In the genomic region with DNA sequence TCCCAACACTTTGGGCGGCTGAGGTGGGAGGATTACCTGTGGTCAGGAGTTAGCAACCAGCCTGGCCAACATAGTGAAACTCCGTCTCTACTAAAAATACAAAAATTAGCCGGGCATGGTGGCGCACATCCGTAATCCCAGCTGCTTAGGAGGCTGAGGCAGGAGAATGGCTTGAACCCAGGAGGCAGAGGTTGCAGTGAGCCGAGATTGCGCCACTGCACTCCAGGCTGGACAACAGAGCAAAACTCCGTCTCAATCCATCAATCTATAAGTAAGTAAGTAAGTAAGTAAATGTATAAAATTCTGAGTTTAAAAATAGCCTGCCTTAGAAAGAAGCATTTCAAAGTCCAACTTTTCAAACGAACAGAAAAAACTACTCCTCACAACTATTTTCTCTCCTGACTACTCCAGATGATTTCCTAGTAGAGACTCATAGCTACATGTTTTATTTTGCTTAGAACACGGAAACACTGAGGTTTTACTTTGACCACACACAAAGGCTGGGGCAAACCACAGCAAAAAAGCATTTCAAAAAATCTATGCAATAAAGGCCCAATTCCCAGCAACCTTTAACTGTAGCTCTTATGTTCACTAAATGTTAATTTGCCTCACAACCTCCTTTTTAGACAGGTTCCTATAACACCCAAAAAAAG, we compare ENCODE assay signal across 9 cellular contexts. TPM values are rescaled to one million over a fixed set of nuclear protein-coding genes. Genes with fewer than 3 reads are reported as not detected.
DNase-seq lines count a peak whose midpoint lies in the region; ATAC-seq and TF ChIP-seq lines count a peak whose summit lies in the region.
"Had no signal": no experiment of that assay in that cellular context is flagged by ENCODE, and none has a peak within 500 bp of the region (broad histone marks: within the 10 kb centered on the region; RNA-seq: fewer than 3 reads in every experiment).

No MANE protein-coding gene starts in this region.

- no CpG with 5 or more reads among the region's 10 CpGs for WGBS in mesendoderm (ENCODE audit: extremely low coverage, insufficient coverage, low lambda C conversion rate)

- peak overlapping the region; percentile 72 for H3K4me3 Mint-ChIP-seq in CD4-positive, alpha-beta T cell
- H3K4me3 Mint-ChIP-seq in activated CD8-positive, alpha-beta T cell treated with anti-CD3 and anti-CD28 coated beads for 36 hours, result peak overlapping the region; percentile 33
- H3K4me3 Mint-ChIP-seq: dendritic cell treated with granulocyte-macrophage colony-stimulating factor and Interleukin-4, amounts not matched to agents 40 ng/mL and 50 ng/mL, for 4 days had no signal

- no peaks in the 10 kb centered on the region for H3K27me3 ChIP-seq in CD4-positive, alpha-beta T cell (ENCODE audit: control insufficient read depth, insufficient read depth, low read length)
- H3K27me3 ChIP-seq in left lung (no peaks in the 10 kb centered on the region), mesendoderm (ENCODE audit: insufficient read depth, low read length, poor library complexity) (no peaks in the 10 kb centered on the region)

- intact Hi-C loops in CD4-positive, alpha-beta T cell (cut with DNase I, micrococcal nuclease), result loop anchor here in 1 of 2 experiments (1.0 kb wide), 1 partner anchor 16 kb away; the partner anchor contains the start of gene SPTY2D1
- intact Hi-C loops in activated CD8-positive, alpha-beta T cell treated with anti-CD3 and anti-CD28 coated beads for 36 hours (cut with micrococcal nuclease), result loop anchor here (2.0 kb wide), 1 partner anchor 29 kb away; the partner anchor contains the start of gene UEVLD
- intact Hi-C loops in left lung (cut with DNase I), result no loop called here
- intact Hi-C loops in head of caudate nucleus (cut with DNase I), result no loop called here

- peaks cover 65% of the 10 kb centered on the region for H3K4me1 Mint-ChIP-seq in CD4-positive, alpha-beta T cell (ENCODE audit: low read depth)
- peaks cover 53% of the 10 kb centered on the region for H3K4me1 Mint-ChIP-seq in activated CD8-positive, alpha-beta T cell treated with anti-CD3 and anti-CD28 coated beads for 36 hours (ENCODE audit: low read depth)

- H2AK5ac ChIP-seq in mesendoderm (ENCODE audit: low read length), result no peak overlapping the region

- H3K4ac ChIP-seq in mesendoderm (ENCODE audit: low read depth, low read length), result no peak overlapping the region

- no peak overlapping the region for H3K4me3 ChIP-seq in left lung
- no peak overlapping the region for H3K4me3 ChIP-seq in mesendoderm (ENCODE audit: low read length)

- H3K9ac ChIP-seq in mesendoderm (ENCODE audit: low read length), result no peak overlapping the region

- DNase-seq in CD4-positive, alpha-beta T cell, result peak in 3 of 10 experiments; percentile 19 to 25 (median 19)
- peak; percentile 63 for DNase-seq in activated CD8-positive, alpha-beta T cell treated with anti-CD3 and anti-CD28 coated beads for 36 hours
- DNase-seq in left lung (no peak), mesendoderm (no peak), ureter (ENCODE audit: low spot score) (no peak), head of caudate nucleus (no peak), NCI-H1436 (lab: John Stamatoyannopoulos, UW) (no peak)

- CTCF ChIA-PET in CD4-positive, alpha-beta T cell (lab: Charles Lee), result interaction anchor here (0.6 to 2.9 kb wide), 2 partner anchors 78 to 147 kb away, joined by 3 to 11 read pairs; no protein-coding TSS in a partner anchor
- CTCF ChIA-PET in activated CD8-positive, alpha-beta T cell treated with anti-CD3 and anti-CD28 coated beads for 36 hours (lab: Charles Lee), result interaction anchor here (0.7 to 2.8 kb wide), 8 partner anchors 11 to 374 kb away, joined by 3 to 7 read pairs (median 4); no protein-coding TSS in a partner anchor

- no peaks in the 10 kb centered on the region for H3K9me3 ChIP-seq in CD4-positive, alpha-beta T cell (ENCODE audit: control insufficient read depth, low read length)
- H3K9me3 ChIP-seq in left lung, result no peaks in the 10 kb centered on the region

- no peaks in the 10 kb centered on the region for H3K9me3 Mint-ChIP-seq in CD4-positive, alpha-beta T cell
- no peaks in the 10 kb centered on the region for H3K9me3 Mint-ChIP-seq in activated CD8-positive, alpha-beta T cell treated with anti-CD3 and anti-CD28 coated beads for 36 hours
- H3K9me3 Mint-ChIP-seq: dendritic cell treated with granulocyte-macrophage colony-stimulating factor and Interleukin-4, amounts not matched to agents 40 ng/mL and 50 ng/mL, for 4 days had no signal

- H4K5ac ChIP-seq in mesendoderm (ENCODE audit: low read length), result no peak overlapping the region

- H2BK5ac ChIP-seq in mesendoderm (ENCODE audit: low read length), result no peak overlapping the region

- H4K8ac ChIP-seq in mesendoderm (ENCODE audit: low read depth, low read length), result no peak overlapping the region

- H3K4me1 ChIP-seq in left lung (peaks cover 14 to 33% of the 10 kb centered on the region in 2 donors), mesendoderm (ENCODE audit: control insufficient read depth, low read depth, low read length) (no peaks in the 10 kb centered on the region)

- H3K36me3 Mint-ChIP-seq in CD4-positive, alpha-beta T cell (ENCODE audit: low read depth), result peaks cover 46% of the 10 kb centered on the region
- H3K36me3 Mint-ChIP-seq in activated CD8-positive, alpha-beta T cell treated with anti-CD3 and anti-CD28 coated beads for 36 hours (ENCODE audit: low read depth), result peaks cover 20% of the 10 kb centered on the region

- H3K27me3 Mint-ChIP-seq in CD4-positive, alpha-beta T cell, result no peaks in the 10 kb centered on the region
- H3K27me3 Mint-ChIP-seq in activated CD8-positive, alpha-beta T cell treated with anti-CD3 and anti-CD28 coated beads for 36 hours, result no peaks in the 10 kb centered on the region

- peaks cover 21% of the 10 kb centered on the region for H3K79me2 ChIP-seq in mesendoderm (ENCODE audit: control insufficient read depth, insufficient read depth, low read length)

- no peak overlapping the region for H3K4me2 ChIP-seq in mesendoderm (ENCODE audit: low read length)

- peak; percentile 80 for ATAC-seq in CD4-positive, alpha-beta T cell (ENCODE audit: poor library complexity)
- peak; percentile 50 for ATAC-seq in HG02678 (IDR thresholded peaks at IDR 0.05; ENCODE audit: unreplicated experiment)
- ATAC-seq in activated CD8-positive, alpha-beta T cell treated with anti-CD3 and anti-CD28 coated beads for 36 hours, result peak; percentile 72
- peak; percentile 51 for ATAC-seq in left lung

- no peak overlapping the region for H2BK15ac ChIP-seq in mesendoderm (replicated peaks; ENCODE audit: low read depth)

- H3K36me3 ChIP-seq in left lung (peaks cover 0 to 28% of the 10 kb centered on the region in 2 donors), mesendoderm (ENCODE audit: control insufficient read depth, insufficient read depth, low read length) (no peaks in the 10 kb centered on the region)

- POLR2A ChIA-PET in CD4-positive, alpha-beta T cell (lab: Charles Lee), result interaction anchor here (0.6 to 3.3 kb wide), 6 partner anchors 12 to 91 kb away, joined by 3 to 39 read pairs (median 8); partner anchors contain the start of genes SPTY2D1, TSG101 and UEVLD
- POLR2A ChIA-PET in activated CD8-positive, alpha-beta T cell treated with anti-CD3 and anti-CD28 coated beads for 36 hours (lab: Charles Lee), result interaction anchor here (0.8 to 2.8 kb wide), 5 partner anchors 12 to 919 kb away, joined by 3 to 16 read pairs (median 6); partner anchors contain the start of genes SPTY2D1, TSG101 and UEVLD

- peak overlapping the region; percentile 53 for H3K27ac Mint-ChIP-seq in CD4-positive, alpha-beta T cell
- peak overlapping the region; percentile 47 for H3K27ac Mint-ChIP-seq in activated CD8-positive, alpha-beta T cell treated with anti-CD3 and anti-CD28 coated beads for 36 hours
- H3K27ac Mint-ChIP-seq: dendritic cell treated with granulocyte-macrophage colony-stimulating factor and Interleukin-4, amounts not matched to agents 40 ng/mL and 50 ng/mL, for 4 days had no signal

- no peak overlapping the region for H3K56ac ChIP-seq in mesendoderm (ENCODE audit: low read length)

- H3K23ac ChIP-seq in mesendoderm (ENCODE audit: low read length), result no peak overlapping the region

- H2BK120ac ChIP-seq in mesendoderm (ENCODE audit: low read depth, low read length), result no peak overlapping the region

- H3K18ac ChIP-seq in mesendoderm (ENCODE audit: low read length), result no peak overlapping the region

- H3K27ac ChIP-seq in CD4-positive, alpha-beta T cell (ENCODE audit: low read depth, low read length), result no peak overlapping the region
- H3K27ac ChIP-seq in left lung (peak overlapping the region; percentile 24 to 45), mesendoderm (ENCODE audit: low read depth, low read length) (no peak overlapping the region)

- peaks cover 4% of the 10 kb centered on the region for H3K79me1 ChIP-seq in mesendoderm (ENCODE audit: low read length)

- no peak for TF ChIP-seq CTCF in CD4-positive, alpha-beta T cell (IDR thresholded peaks at IDR 0.05)
- no peak for TF ChIP-seq CTCF in activated CD8-positive, alpha-beta T cell treated with anti-CD3 and anti-CD28 coated beads for 36 hours (IDR thresholded peaks at IDR 0.05)
- no peak for TF ChIP-seq CTCF in left lung (IDR thresholded peaks at IDR 0.05)

RNA-seq across cellular contexts. Expression of gene SPTY2D1, which starts 16.3 kb away (rescaled TPM):
- 10 to 100 TPM; 58.7 to 66.0 TPM for total RNA-seq in CD4-positive, alpha-beta T cell
- total RNA-seq in activated CD8-positive, alpha-beta T cell treated with anti-CD3 and anti-CD28 coated beads for 36 hours, result 10 to 100 TPM; 21.3 TPM
- total RNA-seq in left lung (10 to 100 TPM; 18.0 to 20.1 TPM), ureter (17.7 TPM)
- polyA plus RNA-seq in mesendoderm (2013, experiment 1 of 2), result 12.6 TPM
- 13.5 TPM for polyA plus RNA-seq in mesendoderm (2013, experiment 2 of 2)

RNA-seq across cellular contexts. Expression of gene MISFA, which starts 18.2 kb away (rescaled TPM):
- under 1 TPM in 1 of 2 experiments, not detected in 1; 0.56 TPM for total RNA-seq in CD4-positive, alpha-beta T cell
- total RNA-seq in activated CD8-positive, alpha-beta T cell treated with anti-CD3 and anti-CD28 coated beads for 36 hours, result 1 to 10 TPM in 1 of 2 experiments, under 1 TPM in 1; 0.67 to 1.1 TPM
- 1 to 10 TPM; 3.0 to 4.6 TPM for total RNA-seq in left lung
- 2.2 TPM for polyA plus RNA-seq in mesendoderm (2013, experiment 1 of 2)
- 2.4 TPM for polyA plus RNA-seq in mesendoderm (2013, experiment 2 of 2)
- total RNA-seq in ureter, result 5.9 TPM

RNA-seq across cellular contexts. Expression of gene UEVLD, which starts 29.3 kb away (rescaled TPM):
- total RNA-seq in CD4-positive, alpha-beta T cell, result 1 to 10 TPM; 1.5 to 2.9 TPM
- 10 to 100 TPM; 13.9 to 22.8 TPM for total RNA-seq in activated CD8-positive, alpha-beta T cell treated with anti-CD3 and anti-CD28 coated beads for 36 hours
- total RNA-seq in left lung, result 10 to 100 TPM; 22.3 to 25.3 TPM
- 4.8 TPM for polyA plus RNA-seq in mesendoderm (2013, experiment 1 of 2)
- polyA plus RNA-seq in mesendoderm (2013, experiment 2 of 2), result 4.5 TPM
- 30.9 TPM for total RNA-seq in ureter

Comparison
In these comparisons a context has a peak if more than half of its experiments do, and no peak if none do; other contexts are left out.
1. H3K27ac ChIP-seq: peak in left lung (2 of 2); none in CD4-positive, alpha-beta T cell (single experiment) and mesendoderm (single experiment).
2. Peak in every context shown above with its lines, with median percentiles within 50 percentile points of each other: ATAC-seq.